Comparison of ENCODE assay signal across 8 cellular contexts in genomic region chr2:113248997-113249770, GRCh38. TPM values are rescaled to one million over a fixed set of nuclear protein-coding genes. Genes with fewer than 3 reads are reported as not detected.
DNase-seq lines count a peak whose midpoint lies in the region; ATAC-seq, FAIRE-seq and TF ChIP-seq lines count a peak whose summit lies in the region.

No MANE protein-coding gene starts in this region.

- 0 out of 7 replicates have a peak, but pooled peaks cover 0 to 1% (median 0%) of the 10 kb centered on the region in 4 experiments for H3K4me1 ChIP-seq in H1 (replicated peaks in 1 of 4; ENCODE audit: control insufficient read depth in 3 of 4, insufficient read depth in 4 of 4, low read length in 3 of 4)
- H3K4me1 ChIP-seq in mesendoderm (ENCODE audit: control insufficient read depth, low read depth, low read length): no peaks in the 10 kb centered on the region

- H4K5ac ChIP-seq in H1 (ENCODE audit: insufficient read length, low read depth, low read length) (no peak overlapping the region), mesendoderm (ENCODE audit: low read length) (no peak overlapping the region)

- H3K23ac ChIP-seq in H1 (ENCODE audit: insufficient read length) (no peak overlapping the region), mesendoderm (ENCODE audit: low read length) (no peak overlapping the region)

- H3K14ac ChIP-seq in H1 (ENCODE audit: insufficient read length): no peak overlapping the region

- peak; percentile 69 for FAIRE-seq in H1 (lab: Jason Lieb, UNC)

- H2BK12ac ChIP-seq in H1 (ENCODE audit: low read depth, low read length): no peak overlapping the region

- H3K36me3 ChIP-seq in H1 (ENCODE audit: control insufficient read depth in 2 of 4, insufficient read depth in 4 of 4, low read length in 3 of 4): no peaks in the 10 kb centered on the region; a peak in 1 of 8 replicates
- no peaks in the 10 kb centered on the region for H3K36me3 ChIP-seq in mesendoderm (ENCODE audit: control insufficient read depth, insufficient read depth, low read length)

- POLR2A ChIA-PET in H1 (lab: Charles Lee; ENCODE audit: partially characterized antibody): no interaction called here

- H3K4ac ChIP-seq in H1 (replicated peaks; ENCODE audit: insufficient read length, low read depth, low read length) (no peak overlapping the region), mesendoderm (ENCODE audit: low read depth, low read length) (no peak overlapping the region)

- no peak for TF ChIP-seq POLR2A in H1 (IDR thresholded peaks at IDR 0.05; ENCODE audit: control extremely low read depth in 1 of 2, low read depth in 2 of 2, low read length in 2 of 2)

- H3K4me3 ChIP-seq in H1 (ENCODE audit: extremely low read depth in 1 of 4, insufficient read depth in 2 of 4, low read depth in 3 of 4, low read length in 4 of 4) (no peak overlapping the region), mesendoderm (ENCODE audit: low read length) (no peak overlapping the region)

- CTCF ChIA-PET in H1 (lab: Charles Lee; ENCODE audit: partially characterized antibody): interaction anchor here (0.7 to 9.1 kb wide), 38 partner anchors 9 to 334 kb away, joined by 3 to 145 read pairs (median 4); partner anchors contain the start of gene PAX8

- no peaks in the 10 kb centered on the region for H4K20me1 ChIP-seq in H1 (replicated peaks in 1 of 2; ENCODE audit: control insufficient read depth in 1 of 2, insufficient read depth in 2 of 2, low read length in 2 of 2)

- H3K9me3 ChIP-seq in H1 (ENCODE audit: insufficient read depth in 2 of 2, low read depth in 1 of 2, low read length in 1 of 2): no peaks in the 10 kb centered on the region

- peak; percentile 75 to 95 (median 87) for TF ChIP-seq CTCF in H1 (IDR thresholded peaks at IDR 0.05; ENCODE audit: control extremely low read depth in 1 of 3, insufficient read depth in 1 of 3, low read depth in 1 of 3, low read length in 3 of 3)

- H2AFZ ChIP-seq in H1 (ENCODE audit: low read length): peak overlapping the region; percentile 99

- peak overlapping the region; percentile 90; the same call in 1 of the 2 replicates for H4K8ac ChIP-seq in H1 (ENCODE audit: extremely low read depth, insufficient read depth, low read length)
- no peak overlapping the region for H4K8ac ChIP-seq in mesendoderm (ENCODE audit: low read depth, low read length)

- H3K18ac ChIP-seq in H1 (ENCODE audit: extremely low read depth, low read length): no peak overlapping the region
- H3K18ac ChIP-seq in mesendoderm (ENCODE audit: low read length): no peak overlapping the region

- H2BK120ac ChIP-seq in H1 (replicated peaks; ENCODE audit: low read depth, low read length): no peak overlapping the region
- H2BK120ac ChIP-seq in mesendoderm (ENCODE audit: low read depth, low read length): no peak overlapping the region

- H3K9ac ChIP-seq in H1 (replicated peaks in 1 of 4; ENCODE audit: extremely low read depth in 1 of 4, low read depth in 3 of 4, low read length in 3 of 4) (no peak overlapping the region), mesendoderm (ENCODE audit: low read length) (no peak overlapping the region)

- H3K56ac ChIP-seq in H1 (replicated peaks; ENCODE audit: insufficient read length, low read depth, low read length) (no peak overlapping the region), mesendoderm (ENCODE audit: low read length) (peak overlapping the region; percentile 30)

- ATAC-seq in HG03159 (IDR thresholded peaks at IDR 0.05; ENCODE audit: unreplicated experiment) (peak; percentile 57), GM21367 (IDR thresholded peaks at IDR 0.05; ENCODE audit: unreplicated experiment) (no peak)

- H2AK5ac ChIP-seq in H1 (ENCODE audit: low read depth, low read length) (no peak overlapping the region), mesendoderm (ENCODE audit: low read length) (no peak overlapping the region)

- TF ChIP-seq EP300 in H1 (IDR thresholded peaks at IDR 0.05; ENCODE audit: borderline replicate concordance in 1 of 2, low read depth in 2 of 2, low read length in 2 of 2): no peak

- no peak overlapping the region for H2BK5ac ChIP-seq in H1 (ENCODE audit: low read depth, low read length)
- no peak overlapping the region for H2BK5ac ChIP-seq in mesendoderm (ENCODE audit: low read length)

- H4K91ac ChIP-seq in H1 (replicated peaks; ENCODE audit: insufficient read length, low read length): no peak overlapping the region

- 72% methylated on average over 10 of the region's 10 CpGs; no CpG with 5 or more reads in 1 of the 2 experiments for WGBS in H1 (ENCODE audit: extremely low coverage in 1 of 2, insufficient coverage in 1 of 2, insufficient read length in 1 of 2, insufficient replicate concordance in 2 of 2, low coverage in 1 of 2, low lambda C conversion rate in 2 of 2, missing lambda C conversion rate in 1 of 2), 2 experiments
- no CpG with 5 or more reads among the region's 10 CpGs for WGBS in mesendoderm (ENCODE audit: extremely low coverage, insufficient coverage, low lambda C conversion rate)

- no peak overlapping the region for H2BK20ac ChIP-seq in H1 (ENCODE audit: low read length)

- no peaks in the 10 kb centered on the region for H3K79me1 ChIP-seq in H1 (ENCODE audit: low read depth, low read length)
- H3K79me1 ChIP-seq in mesendoderm (ENCODE audit: low read length): no peaks in the 10 kb centered on the region

- H3K27me3 ChIP-seq in H1 (replicated peaks in 1 of 4; ENCODE audit: control insufficient read depth in 3 of 4, extremely low read depth in 1 of 4, insufficient read depth in 3 of 4, low read length in 3 of 4) (no peaks in the 10 kb centered on the region), mesendoderm (ENCODE audit: insufficient read depth, low read length, poor library complexity) (no peaks in the 10 kb centered on the region)

- H3K4me2 ChIP-seq in H1 (ENCODE audit: insufficient read depth in 1 of 2, low read depth in 2 of 2, low read length in 2 of 2) (no peak overlapping the region), mesendoderm (ENCODE audit: low read length) (no peak overlapping the region)

- peak; percentile 92 to 95 for TF ChIP-seq RAD21 in H1 (IDR thresholded peaks at IDR 0.05 in 1 of 2, conservative IDR thresholded peaks at IDR 0.05 in 1 of 2; ENCODE audit: low read depth in 2 of 2, low read length in 2 of 2)

- H3K27ac ChIP-seq in H1 (ENCODE audit: low read depth, low read length) (no peak overlapping the region), mesendoderm (ENCODE audit: low read depth, low read length) (no peak overlapping the region)

- DNase-seq in ELR (ENCODE audit: low read depth) (peak; percentile 77), NCI-H774 (lab: John Stamatoyannopoulos, UW) (peak; percentile 61), H1 (ENCODE audit: low read depth in 1 of 2, low spot score in 2 of 2) (peak; percentile 43 to 85), mesendoderm (peak; percentile 80)
- peak; percentile 34 to 58 for DNase-seq in activated CD8-positive, alpha-beta memory T cell treated with anti-CD3 and anti-CD28 coated beads for 1 hour (ENCODE audit: extremely low read depth in 1 of 2, low read depth in 1 of 2)
- DNase-seq in stimulated activated CD8-positive, alpha-beta memory T cell treated with anti-CD3 and anti-CD28 coated beads, Interleukin-2, amount 100 ng/mL, for 1 hour (ENCODE audit: low read depth in 2 of 2): peak; percentile 43 to 51

- no peaks in the 10 kb centered on the region for H3K79me2 ChIP-seq in H1 (ENCODE audit: control insufficient read depth in 1 of 2, insufficient read depth in 2 of 2, low read length in 2 of 2)
- no peaks in the 10 kb centered on the region for H3K79me2 ChIP-seq in mesendoderm (ENCODE audit: control insufficient read depth, insufficient read depth, low read length)

- no peak overlapping the region for H2BK15ac ChIP-seq in H1 (ENCODE audit: low read length)
- H2BK15ac ChIP-seq in mesendoderm (replicated peaks; ENCODE audit: low read depth): no peak overlapping the region

- 0 out of 2 replicates have a peak, but pooled peaks cover 2% of the 10 kb centered on the region for H3K23me2 ChIP-seq in H1 (ENCODE audit: low read depth, low read length)

TF ChIP-seq in H1, 55 proteins besides CTCF, POLR2A, EP300 and RAD21:
- TF ChIP-seq SP4 (IDR thresholded peaks at IDR 0.05; ENCODE audit: low read length) (no peak), NANOG (IDR thresholded peaks at IDR 0.05; ENCODE audit: insufficient read depth, low read depth, low read length, poor library complexity, severe bottlenecking) (peak; percentile 11), YY1 (IDR thresholded peaks at IDR 0.05; ENCODE audit: low read depth, low read length) (peak; percentile 61; the same call in 1 of the 2 replicates)

RNA-seq across cellular contexts. Expression of gene PAX8, which starts 29.5 kb away (rescaled TPM):
- not detected in 2 replicates for total RNA-seq in H1 (2021; fragmentation: NEBNext Ultra II Directional; extraction: Animal tissue kit (Norgen Biotek cat#: 25700))
- polyA plus RNA-seq in H1 (2011; rRNA removed): 0.02 and 0.08 TPM in 2 replicates
- polyA plus RNA-seq in H1 (2011; cell fraction: cytosol; rRNA removed): 0.04 TPM
- not detected for polyA plus RNA-seq in H1 (2011; cell fraction: nucleus; rRNA removed)
- polyA plus RNA-seq in H1 (2012, experiment 1 of 2): 0.10 to 0.34 TPM (median 0.13 TPM) in 3 of 4 replicates, not detected in the other
- polyA plus RNA-seq in H1 (2012, experiment 2 of 2): not detected
- 0.04 TPM for polyA plus RNA-seq in H1 (2013, experiment 1 of 2)
- 0.06 TPM for polyA plus RNA-seq in H1 (2013, experiment 2 of 2)
- polyA minus RNA-seq in H1 (2011; rRNA and poly(A)+ RNA removed): 0.09 TPM in 1 of 2 replicates, not detected in the other
- polyA minus RNA-seq in H1 (2011; cell fraction: cytosol; rRNA and poly(A)+ RNA removed): not detected
- not detected for polyA minus RNA-seq in H1 (2011; cell fraction: nucleus; rRNA and poly(A)+ RNA removed)
- 0.06 TPM for polyA plus RNA-seq in mesendoderm (2013, experiment 1 of 2)
- polyA plus RNA-seq in mesendoderm (2013, experiment 2 of 2): 0.08 TPM
